In the genomic region with DNA sequence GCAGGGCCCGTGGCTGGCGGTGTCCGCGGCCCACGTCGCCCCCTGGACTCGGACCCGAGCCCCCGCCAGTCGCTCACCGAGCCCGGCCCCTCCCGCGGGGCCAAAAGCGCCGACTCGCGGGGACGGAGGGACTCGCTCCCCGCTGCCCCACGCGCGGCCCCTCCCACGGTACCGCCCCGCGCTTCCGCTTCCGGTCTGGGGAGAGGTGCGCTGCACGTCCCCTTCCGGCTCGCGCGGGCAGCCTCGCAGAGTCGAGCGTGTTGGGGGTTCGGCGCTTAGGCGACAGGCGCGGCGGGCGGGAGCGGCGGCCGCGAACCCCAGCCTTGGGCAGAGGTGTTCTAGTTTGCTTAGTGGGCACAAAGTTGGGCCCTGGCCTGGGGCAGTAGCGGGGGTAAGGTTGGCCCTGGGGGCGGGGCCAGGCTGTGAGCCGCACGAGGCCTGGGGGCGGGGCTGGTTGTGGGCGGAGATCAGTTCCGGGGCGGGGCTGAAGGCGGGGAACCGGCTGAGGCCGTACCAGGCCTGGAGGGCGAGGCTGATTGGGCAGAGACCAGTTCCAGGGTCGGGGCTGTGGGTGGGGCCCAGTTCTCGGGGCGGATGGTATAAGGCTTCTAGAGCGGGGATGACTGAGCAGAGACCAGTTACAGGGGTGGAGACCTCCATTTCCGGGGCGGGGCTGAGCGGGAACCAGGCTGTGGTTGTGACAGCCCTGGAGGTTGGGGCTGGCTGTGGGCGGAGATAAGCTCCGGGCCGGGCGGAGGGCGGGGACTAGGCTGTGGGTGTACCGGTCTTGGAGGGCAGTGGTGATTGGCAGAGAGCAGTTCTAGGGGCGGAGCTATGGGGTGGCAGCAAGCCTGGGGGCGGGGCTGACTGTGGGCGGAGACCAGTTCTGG, we compare ENCODE assay signal across 1 cellular context.
TF ChIP-seq lines count a peak whose summit lies in the region.

TSS of gene MBD3L1 (plus strand) at position 246 of the 890 bp plus-strand sequence. CDS start 10,302 bp downstream, outside the sequence.
TSS of gene ZNF558 (minus strand) at position 173 of the 890 bp plus-strand sequence. CDS start 9,645 bp downstream, outside the sequence.

TF ChIP-seq in IMR-90, 13 proteins besides CTCF, POLR2A, EP300 and RAD21:
- peak; percentile 86 for TF ChIP-seq MXI1 (IDR thresholded peaks at IDR 0.05; ENCODE audit: borderline replicate concordance, low read depth, low read length)
- no peak for TF ChIP-seq FOS (IDR thresholded peaks at IDR 0.05; ENCODE audit: low read depth, low read length)
- TF ChIP-seq, protein P1, sequence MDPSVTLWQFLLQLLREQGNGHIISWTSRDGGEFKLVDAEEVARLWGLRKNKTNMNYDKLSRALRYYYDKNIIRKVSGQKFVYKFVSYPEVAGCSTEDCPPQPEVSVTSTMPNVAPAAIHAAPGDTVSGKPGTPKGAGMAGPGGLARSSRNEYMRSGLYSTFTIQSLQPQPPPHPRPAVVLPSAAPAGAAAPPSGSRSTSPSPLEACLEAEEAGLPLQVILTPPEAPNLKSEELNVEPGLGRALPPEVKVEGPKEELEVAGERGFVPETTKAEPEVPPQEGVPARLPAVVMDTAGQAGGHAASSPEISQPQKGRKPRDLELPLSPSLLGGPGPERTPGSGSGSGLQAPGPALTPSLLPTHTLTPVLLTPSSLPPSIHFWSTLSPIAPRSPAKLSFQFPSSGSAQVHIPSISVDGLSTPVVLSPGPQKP (IDR thresholded peaks at IDR 0.05; ENCODE audit: borderline replicate concordance, low read depth, low read length), result peak; percentile 59; the same call in 1 of the 2 replicates
- peak; percentile 96; the same call in 1 of the 2 replicates for TF ChIP-seq MAZ (IDR thresholded peaks at IDR 0.05; ENCODE audit: borderline replicate concordance, low read depth, low read length)
- peak; percentile 56; the same call in 1 of the 2 replicates for TF ChIP-seq CEBPB (IDR thresholded peaks at IDR 0.05; ENCODE audit: low read depth, low read length)
- peak; percentile 65; the same call in 1 of the 2 replicates for TF ChIP-seq NFE2L2 (IDR thresholded peaks at IDR 0.05; ENCODE audit: low read depth, low read length)
- no peak for TF ChIP-seq SMC3 (IDR thresholded peaks at IDR 0.05; ENCODE audit: low read depth, low read length)
- no peak for TF ChIP-seq MAFK (IDR thresholded peaks at IDR 0.05; ENCODE audit: low read depth, low read length)
- TF ChIP-seq, protein P2, sequence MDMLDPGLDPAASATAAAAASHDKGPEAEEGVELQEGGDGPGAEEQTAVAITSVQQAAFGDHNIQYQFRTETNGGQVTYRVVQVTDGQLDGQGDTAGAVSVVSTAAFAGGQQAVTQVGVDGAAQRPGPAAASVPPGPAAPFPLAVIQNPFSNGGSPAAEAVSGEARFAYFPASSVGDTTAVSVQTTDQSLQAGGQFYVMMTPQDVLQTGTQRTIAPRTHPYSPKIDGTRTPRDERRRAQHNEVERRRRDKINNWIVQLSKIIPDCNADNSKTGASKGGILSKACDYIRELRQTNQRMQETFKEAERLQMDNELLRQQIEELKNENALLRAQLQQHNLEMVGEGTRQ (IDR thresholded peaks at IDR 0.05; ENCODE audit: low read depth, low read length), result no peak
- no peak for TF ChIP-seq RFX5 (IDR thresholded peaks at IDR 0.05; ENCODE audit: low read depth, low read length)
- TF ChIP-seq RCOR1 (IDR thresholded peaks at IDR 0.05; ENCODE audit: insufficient replicate concordance, low read length), result no peak
- 0 out of 2 replicates have a peak, but pooled peaks have one; percentile 1 for TF ChIP-seq BHLHE40 (IDR thresholded peaks at IDR 0.05; ENCODE audit: low read depth, low read length)
- no peak for TF ChIP-seq CHD1 (IDR thresholded peaks at IDR 0.05; ENCODE audit: low read depth, low read length)
